Comparison of ENCODE assay signal across 33 cellular contexts in the genomic region with DNA sequence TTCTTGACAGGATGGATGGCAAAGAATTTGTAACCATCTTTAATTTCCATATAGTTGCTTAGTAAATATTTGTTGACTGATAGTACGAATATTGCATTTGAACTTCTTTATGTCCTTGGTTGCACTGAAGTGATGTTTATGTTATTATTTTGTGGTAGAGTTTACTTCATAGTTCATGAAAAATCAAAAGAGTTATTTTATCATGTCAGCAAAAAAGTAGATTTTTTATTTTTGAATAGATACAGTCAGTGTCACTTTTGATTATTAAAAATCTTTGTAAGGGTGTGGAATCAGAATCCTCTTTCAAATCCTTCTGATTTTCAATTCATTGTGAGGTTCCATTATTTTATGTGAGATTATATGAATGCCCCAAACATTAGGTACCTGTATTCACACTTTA.
"Had no signal": no experiment of that assay in that cellular context is flagged by ENCODE, and none has a peak within 500 bp of the region (broad histone marks: within the 10 kb centered on the region; RNA-seq: fewer than 3 reads in every experiment).

No MANE protein-coding gene starts in this region.

- DNase-seq: activated B cell treated with CpG ODN at 0.5 μM for 24 hours; activated CD4-positive, alpha-beta memory T cell treated with anti-CD3 and anti-CD28 coated beads for 36 hours; activated CD4-positive, alpha-beta T cell treated with anti-CD3 and anti-CD28 coated beads for 4 hours; activated CD4-positive, alpha-beta T cell treated with anti-CD3 and anti-CD28 coated beads, Interleukin-2, amount 10 ng/mL, durations not matched to agents 24 days and 14 days; activated CD4-positive, alpha-beta T cell treated with anti-CD3 and anti-CD28 coated beads, Interleukin-2, amount 50 U/mL, for 1 hour; activated CD4-positive, alpha-beta T cell treated with anti-CD3 and anti-CD28 coated beads, Interleukin-2, amount 50 U/mL, for 4 hours; activated CD4-positive, CD25-positive, alpha-beta regulatory T cell treated with anti-CD3 and anti-CD28 coated beads, Interleukin-2, amount 50 U/mL, for 72 hours; activated CD8-positive, alpha-beta memory T cell treated with anti-CD3 and anti-CD28 coated beads, Interleukin-2, amount 50 U/mL, for 4 hours; activated CD8-positive, alpha-beta T cell treated with anti-CD3 and anti-CD28 coated beads for 36 hours; activated effector memory CD4-positive, alpha-beta T cell treated with anti-CD3 and anti-CD28 coated beads, Interleukin-2, amount 50 U/mL, for 16 hours; activated gamma-delta T cell treated with Interleukin-2 at 50 U/mL for 16 hours; activated naive CD4-positive, alpha-beta T cell; activated naive CD4-positive, alpha-beta T cell treated with anti-CD3 and anti-CD28 coated beads for 36 hours; activated naive CD4-positive, alpha-beta T cell treated with anti-CD3 and anti-CD28 coated beads, Interleukin-2, amount 50 U/mL, for 16 hours; activated naive CD8-positive, alpha-beta T cell treated with anti-CD3 and anti-CD28 coated beads for 36 hours; activated T-cell treated with anti-CD3 and anti-CD28 coated beads for 4 hours; activated T-cell treated with anti-CD3 and anti-CD28 coated beads, Interleukin-2, amount 50 U/mL, for 1 hour; activated T-cell treated with anti-CD3 and anti-CD28 coated beads, Interleukin-2, amount 50 U/mL, for 4 hours; activated T-cell treated with anti-CD3 and anti-CD28 coated beads, Interleukin-2, amount 50 U/mL, for 72 hours; adrenal gland; amniotic stem cell; aorta; body of pancreas; brain microvascular endothelial cell; central memory CD4-positive, alpha-beta T cell; T-helper 2 cell; T-helper 9 cell had no signal

- H3K4me3 ChIP-seq: adrenal gland, body of pancreas, breast epithelium had no signal

- FAIRE-seq: astrocyte, TTC549 had no signal

- ATAC-seq: activated CD8-positive, alpha-beta T cell treated with anti-CD3 and anti-CD28 coated beads for 36 hours; activated naive CD4-positive, alpha-beta T cell treated with anti-CD3 and anti-CD28 coated beads, Interleukin-2, amount 50 U/mL, for 72 hours; activated T-cell treated with anti-CD3 and anti-CD28 coated beads, Interleukin-2, amount 50 U/mL, for 4 hours; activated T-cell treated with anti-CD3 and anti-CD28 coated beads, Interleukin-2, amount 50 U/mL, for 72 hours; activated T-helper 17 cell treated with anti-CD3 and anti-CD28 coated beads, Interleukin-2, amount 50 U/mL, for 72 hours; body of pancreas had no signal

- H3K4me1 ChIP-seq: breast epithelium had no signal

- H3K9me3 ChIP-seq: adrenal gland, body of pancreas, breast epithelium had no signal

- H3K36me3 ChIP-seq: adrenal gland, brain microvascular endothelial cell, breast epithelium had no signal

- H3K27ac ChIP-seq: adrenal gland, body of pancreas, brain microvascular endothelial cell, breast epithelium, VCaP had no signal

- H3K27me3 ChIP-seq: adrenal gland, body of pancreas, brain microvascular endothelial cell, breast epithelium had no signal
